In the genomic region with DNA sequence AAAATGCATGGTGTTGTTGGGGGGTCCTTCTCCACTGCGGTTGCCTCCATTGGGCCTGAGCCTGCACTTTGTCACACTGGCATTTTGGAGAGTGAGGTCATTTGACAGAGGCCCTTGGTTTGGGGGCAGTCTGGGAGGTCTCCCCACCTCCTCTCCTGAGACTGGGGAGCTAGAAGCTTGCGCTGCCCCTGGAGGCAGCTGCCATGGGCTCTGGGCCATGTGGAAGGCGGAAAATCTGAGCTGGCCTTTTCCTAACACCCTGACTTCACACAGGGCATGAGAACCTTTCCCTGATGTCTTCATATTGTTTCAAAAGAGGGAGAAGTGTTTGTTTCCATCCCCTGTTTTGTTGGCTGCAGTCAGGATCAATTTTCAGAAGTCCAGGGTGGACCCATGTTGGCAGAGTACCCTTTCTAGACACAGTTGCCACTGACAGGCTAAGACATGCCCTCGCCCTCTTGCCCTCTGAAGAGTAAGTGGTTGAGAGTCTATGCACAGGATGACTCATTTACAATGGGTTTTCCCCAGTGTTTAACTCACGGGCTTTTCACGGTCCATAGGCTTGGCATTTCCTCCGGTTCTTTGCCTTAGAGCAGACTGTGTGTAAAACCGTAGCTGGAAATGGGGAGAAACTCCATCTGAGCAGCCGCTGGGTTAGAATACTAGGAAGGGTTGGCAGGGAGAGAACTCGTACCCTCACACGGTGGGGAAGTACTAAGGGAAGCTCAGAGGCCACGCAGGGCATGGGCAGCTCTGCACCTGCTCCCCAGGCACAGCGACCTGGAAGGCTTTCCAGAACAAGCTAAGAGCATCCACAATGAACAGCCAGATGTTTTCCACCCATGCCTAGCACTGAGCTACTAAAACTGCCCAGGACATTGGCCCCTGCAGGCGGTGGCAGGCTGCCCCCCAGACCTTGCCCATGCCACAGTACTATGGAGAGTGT, we compare ENCODE assay signal across 8 cellular contexts.
DNase-seq lines count a peak whose midpoint lies in the region; ATAC-seq, FAIRE-seq and TF ChIP-seq lines count a peak whose summit lies in the region.

No MANE protein-coding gene starts in this region.

- peak; percentile 62 to 68; a peak in 4 of 6 replicates for ATAC-seq in A549
- peak; percentile 81 for ATAC-seq in GM19468 (IDR thresholded peaks at IDR 0.05; ENCODE audit: extremely low read depth, unreplicated experiment)
- ATAC-seq in HG03558 (IDR thresholded peaks at IDR 0.05; ENCODE audit: extremely low read depth, unreplicated experiment): peak; percentile 75

- H3K27me3 Mint-ChIP-seq in mesothelial cell of epicardium (ENCODE audit: low read depth): no peaks in the 10 kb centered on the region

- H3K4me2 ChIP-seq in A549: peak overlapping the region; percentile 28; the same call in 2 of the 3 replicates

- intact Hi-C loops in sigmoid colon (cut with DNase I): no loop called here

- POLR2A ChIA-PET in A549 (lab: Yijun Ruan, JAX): no interaction called here

- no peaks in the 10 kb centered on the region for H3K9me3 Mint-ChIP-seq in mesothelial cell of epicardium

- H3K9me3 ChIP-seq in A549: no peaks in the 10 kb centered on the region
- H3K9me3 ChIP-seq in sigmoid colon: no peaks in the 10 kb centered on the region

- peak; percentile 11 to 43 for DNase-seq in A549 (ENCODE audit: low read depth in 1 of 2, low spot score in 1 of 2)
- DNase-seq in dedifferentiated amniotic fluid mesenchymal stem cell (ENCODE audit: extremely low spot score): peak; percentile 23
- no peak for DNase-seq in anterior cingulate cortex (lab: John Stamatoyannopoulos, UW)
- no peak for DNase-seq in HuH-7.5 (ENCODE audit: low spot score)
- DNase-seq in mesothelial cell of epicardium (ENCODE audit: low spot score in 2 of 2, unreplicated experiment in 2 of 2): no peak
- DNase-seq in sigmoid colon: no peak

- no peak for TF ChIP-seq POLR2A in A549 (IDR thresholded peaks at IDR 0.05; ENCODE audit: low read length)
- TF ChIP-seq POLR2A in sigmoid colon (IDR thresholded peaks at IDR 0.05): no peak

- H3K4me3 ChIP-seq in A549 (no peak overlapping the region), sigmoid colon (no peak overlapping the region)

- no peak for TF ChIP-seq CTCF in A549 (IDR thresholded peaks at IDR 0.05)
- no peak for TF ChIP-seq CTCF in mesothelial cell of epicardium (IDR thresholded peaks at IDR 0.05; ENCODE audit: unreplicated experiment)
- TF ChIP-seq CTCF in sigmoid colon (IDR thresholded peaks at IDR 0.05): no peak

- no peaks in the 10 kb centered on the region for H3K27me3 ChIP-seq in sigmoid colon

- H3K36me3 Mint-ChIP-seq in mesothelial cell of epicardium: peaks cover 10% of the 10 kb centered on the region

- H3K4me1 ChIP-seq in A549: peaks cover 10% of the 10 kb centered on the region; the same call in 1 of the 3 replicates
- H3K4me1 ChIP-seq in sigmoid colon: no peaks in the 10 kb centered on the region

- no peaks in the 10 kb centered on the region for H3K4me1 Mint-ChIP-seq in mesothelial cell of epicardium

- 18% methylated on average over 13 of the region's 14 CpGs for WGBS in A549 (ENCODE audit: missing lambda C conversion rate)
- 40 to 68% methylated on average over 14 of the region's 14 CpGs for WGBS in sigmoid colon, 2 donors

- CTCF ChIA-PET in A549 (lab: Yijun Ruan, JAX): interaction anchor here (0.6 to 0.9 kb wide), 3 partner anchors 13 to 79 kb away, joined by 3 read pairs; no protein-coding TSS in a partner anchor

- H3K27ac ChIP-seq in A549: peak overlapping the region in 1 of 2 experiments; percentile 39; a peak in 2 of 6 replicates
- no peak overlapping the region for H3K27ac ChIP-seq in sigmoid colon

- peaks cover 0 to 14% (median 0%) of the 10 kb centered on the region in 4 donors for H3K36me3 ChIP-seq in sigmoid colon

- no peak for FAIRE-seq in A549 (lab: Jason Lieb, UNC)

- TF ChIP-seq EP300 in A549 (IDR thresholded peaks at IDR 0.05) (no peak), sigmoid colon (IDR thresholded peaks at IDR 0.05) (no peak)

- H3K27ac Mint-ChIP-seq in mesothelial cell of epicardium: no peak overlapping the region

- no peak for TF ChIP-seq RAD21 in A549 (conservative IDR thresholded peaks at IDR 0.05 in 1 of 2, IDR thresholded peaks at IDR 0.05 in 1 of 2)

- H3K4me3 Mint-ChIP-seq in mesothelial cell of epicardium: no peak overlapping the region

TF ChIP-seq in A549, 52 proteins besides CTCF, POLR2A, EP300 and RAD21:
- TF ChIP-seq ZFP36 (IDR thresholded peaks at IDR 0.05; ENCODE audit: borderline replicate concordance, partially characterized antibody): no peak
- no peak for TF ChIP-seq RNF2 (IDR thresholded peaks at IDR 0.05; ENCODE audit: borderline replicate concordance, low read depth)
- no peak for TF ChIP-seq ZSCAN20 (CRISPR knock-in tag; IDR thresholded peaks at IDR 0.05)
- TF ChIP-seq FOSB (CRISPR knock-in tag; IDR thresholded peaks at IDR 0.05): no peak
- no peak for TF ChIP-seq HOXA7 (CRISPR knock-in tag; IDR thresholded peaks at IDR 0.05)

Comparison
In these comparisons a context has a peak if more than half of its experiments do, and no peak if none do; other contexts are left out.
1. DNase-seq: peak in A549 (2 of 2) and dedifferentiated amniotic fluid mesenchymal stem cell (single experiment); none in anterior cingulate cortex (0 of 58), HuH-7.5 (single experiment), mesothelial cell of epicardium (0 of 2) and sigmoid colon (single experiment).
2. Peak in every context shown above with its lines, with median percentiles within 50 percentile points of each other: ATAC-seq.